Comparison of ENCODE assay signal across 1 cellular context in the genomic region with DNA sequence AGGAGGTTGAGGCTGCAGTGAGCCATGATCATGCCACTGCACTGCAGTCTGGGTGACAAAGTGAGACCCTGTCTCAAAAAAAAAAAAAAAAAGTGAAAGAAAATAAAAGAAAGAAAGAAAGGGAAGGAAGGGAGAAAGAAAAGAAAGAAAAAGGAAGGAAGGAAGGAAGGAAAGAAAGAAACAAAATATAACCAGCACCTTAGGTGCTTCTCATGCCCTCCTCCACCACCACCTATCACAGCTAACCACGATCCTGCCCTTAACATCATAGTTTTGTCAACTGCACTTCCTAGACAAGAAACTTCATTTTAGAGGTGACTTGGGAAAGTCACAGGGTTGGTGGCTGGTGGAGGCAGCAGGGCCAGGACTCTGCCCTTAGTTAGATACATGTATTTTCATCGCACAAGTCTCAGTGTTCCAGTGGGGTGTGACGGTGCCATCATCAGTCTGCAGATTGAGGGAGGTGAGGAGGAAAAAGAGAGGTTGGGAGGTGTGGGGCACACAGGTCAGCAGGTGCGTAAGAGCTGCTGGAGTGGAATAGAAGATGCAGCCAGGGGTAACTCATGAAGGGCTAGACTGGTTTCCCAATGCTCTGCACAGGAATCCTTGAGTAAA.
TF ChIP-seq lines count a peak whose summit lies in the region.

No MANE protein-coding gene starts in this region.

TF ChIP-seq in HepG2, 621 proteins besides CTCF, POLR2A, EP300 and RAD21:
- TF ChIP-seq POLR2G (IDR thresholded peaks at IDR 0.05; ENCODE audit: low read depth, low read length): peak; percentile 43
- no peak for TF ChIP-seq PLRG1 (conservative IDR thresholded peaks at IDR 0.05)
- TF ChIP-seq ZNF143 (CRISPR knock-in tag; IDR thresholded peaks at IDR 0.05): no peak
- no peak for TF ChIP-seq RARA (CRISPR knock-in tag; IDR thresholded peaks at IDR 0.05)
- TF ChIP-seq PPARG (CRISPR knock-in tag; conservative IDR thresholded peaks at IDR 0.05): no peak
